In the genomic region with DNA sequence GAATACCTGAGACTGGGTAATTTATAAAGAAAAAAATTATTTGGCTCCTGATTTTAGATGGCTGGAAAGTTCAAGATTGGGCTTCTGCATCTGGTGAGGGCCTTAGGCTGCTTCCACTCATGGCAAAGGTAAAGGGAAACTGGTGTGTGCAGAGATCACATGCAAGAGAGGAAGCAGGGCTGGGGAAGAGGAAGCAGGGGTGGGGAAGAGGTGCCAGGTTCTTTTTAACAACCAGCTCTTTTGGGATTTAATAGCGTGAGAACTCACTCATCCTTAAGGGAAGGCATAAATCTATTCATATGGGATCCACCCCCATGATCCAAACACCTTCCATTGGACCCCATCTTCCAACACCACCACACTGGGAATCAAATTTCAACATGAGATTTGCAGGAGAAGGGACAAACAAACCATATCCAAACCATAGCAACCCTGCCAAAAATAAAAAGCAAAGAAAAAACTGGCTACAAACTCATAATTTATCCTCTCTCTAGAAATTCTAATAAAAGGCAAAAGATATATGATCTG, we compare ENCODE assay signal across 17 cellular contexts. TPM values are rescaled to one million over a fixed set of nuclear protein-coding genes. Genes with fewer than 3 reads are reported as not detected.
"Had no signal": no experiment of that assay in that cellular context is flagged by ENCODE, and none has a peak within 500 bp of the region (broad histone marks: within the 10 kb centered on the region; RNA-seq: fewer than 3 reads in every experiment).

No MANE protein-coding gene starts in this region.

- H3K9me3 Mint-ChIP-seq: activated naive CD4-positive, alpha-beta T cell treated with anti-CD3 and anti-CD28 coated beads, Interleukin-2, amount 10 ng/mL, durations not matched to agents 7 days and 5 days; neural progenitor cell had no signal

- H3K4me3 ChIP-seq: ascending aorta, breast epithelium, neural progenitor cell, ovary, sigmoid colon, spleen, suprapubic skin had no signal

- H3K9me3 ChIP-seq: ascending aorta, ovary, suprapubic skin had no signal

- H3K27ac ChIP-seq: ascending aorta, breast epithelium, neural progenitor cell, ovary, sigmoid colon, spleen, suprapubic skin had no signal

- H3K4me1 ChIP-seq: ascending aorta, breast epithelium, neural progenitor cell had no signal

- H3K27me3 ChIP-seq: ascending aorta, breast epithelium, neural progenitor cell, ovary, sigmoid colon, spleen, suprapubic skin had no signal

- H3K27ac Mint-ChIP-seq: activated naive CD4-positive, alpha-beta T cell treated with anti-CD3 and anti-CD28 coated beads, Interleukin-2, amount 10 ng/mL, durations not matched to agents 7 days and 5 days; activated T-helper 2 cell treated with anti-CD3 and anti-CD28 coated beads, Interferon-gamma antibody, Interleukin-2, Interleukin-4, amounts not matched to agents 10 μg/mL and 5 μg/mL and 100 μg/mL, durations not matched to agents 14 hours and 24 hours and 36 hours; neural progenitor cell; stimulated activated naive CD8-positive, alpha-beta T cell treated with anti-CD3 and anti-CD28 coated beads, Interleukin-15, Interleukin-2, amounts not matched to agents 100 ng/mL and 50 ng/mL, for 24 hours; type B pancreatic cell had no signal

- H3K27me3 Mint-ChIP-seq: activated naive CD4-positive, alpha-beta T cell treated with anti-CD3 and anti-CD28 coated beads, Interleukin-2, amount 10 ng/mL, durations not matched to agents 7 days and 5 days; stimulated activated naive CD8-positive, alpha-beta T cell treated with anti-CD3 and anti-CD28 coated beads, Interleukin-15, Interleukin-2, amounts not matched to agents 100 ng/mL and 50 ng/mL, for 24 hours had no signal

- H3K36me3 ChIP-seq: breast epithelium, ovary, sigmoid colon, spleen, suprapubic skin had no signal

- H3K4me3 Mint-ChIP-seq: activated naive CD4-positive, alpha-beta T cell treated with anti-CD3 and anti-CD28 coated beads, Interleukin-2, amount 10 ng/mL, durations not matched to agents 7 days and 5 days; neural progenitor cell; stimulated activated naive CD8-positive, alpha-beta T cell treated with anti-CD3 and anti-CD28 coated beads, Interleukin-15, Interleukin-2, amounts not matched to agents 100 ng/mL and 50 ng/mL, for 24 hours; type B pancreatic cell had no signal

- H3K9ac ChIP-seq: neural progenitor cell had no signal

- H2AFZ ChIP-seq: neural progenitor cell had no signal

- H3K4me2 ChIP-seq: neural progenitor cell had no signal

- DNase-seq: activated CD4-positive, CD25-positive, alpha-beta regulatory T cell treated with anti-CD3 and anti-CD28 coated beads, Interleukin-2, amount 50 U/mL, for 72 hours; activated naive CD4-positive, alpha-beta T cell treated with anti-CD3 and anti-CD28 coated beads, Interleukin-2, amount 10 ng/mL, durations not matched to agents 7 days and 5 days; cerebellar nuclear complex; effector memory CD4-positive, alpha-beta T cell; foreskin melanocyte; head of caudate nucleus; kidney glomerular epithelial cell; ovary; sigmoid colon; spleen had no signal

RNA-seq across cellular contexts. Expression of a gene that starts 30.7 kb away (rescaled TPM):
- total RNA-seq: ascending aorta had no signal
